19 cellular contexts compared by ENCODE assay signal in genomic region chr15:63368503-63368902, GRCh38. TPM values are rescaled to one million over a fixed set of nuclear protein-coding genes. Genes with fewer than 3 reads are reported as not detected.
DNase-seq lines count a peak whose midpoint lies in the region; ATAC-seq, FAIRE-seq and TF ChIP-seq lines count a peak whose summit lies in the region.
"Had no signal": no experiment of that assay in that cellular context is flagged by ENCODE, and none has a peak within 500 bp of the region (broad histone marks: within the 10 kb centered on the region; RNA-seq: fewer than 3 reads in every experiment).

No MANE protein-coding gene starts in this region.

- peaks cover 14% of the 10 kb centered on the region for H3K4me1 Mint-ChIP-seq in activated CD4-positive, alpha-beta memory T cell treated with anti-CD3 and anti-CD28 coated beads for 36 hours (ENCODE audit: low read depth)

- H3F3A ChIP-seq in SK-N-SH (replicated peaks; ENCODE audit: insufficient read depth), result peaks cover 26% of the 10 kb centered on the region

- H3K36me3 ChIP-seq in H7 (replicated peaks; ENCODE audit: control insufficient read depth, insufficient read depth, low read length) (no peaks in the 10 kb centered on the region), H1 (ENCODE audit: control insufficient read depth in 2 of 4, insufficient read depth in 4 of 4, low read length in 3 of 4) (no peaks in the 10 kb centered on the region), lower lobe of right lung (no peaks in the 10 kb centered on the region), stomach (no peaks in the 10 kb centered on the region), SK-N-SH (replicated peaks in 1 of 2; ENCODE audit: control insufficient read depth in 1 of 2, insufficient read depth in 2 of 2, low read length in 1 of 2) (no peaks in the 10 kb centered on the region)

- H3K36me3 Mint-ChIP-seq in activated CD4-positive, alpha-beta memory T cell treated with anti-CD3 and anti-CD28 coated beads for 36 hours, result no peaks in the 10 kb centered on the region
- H3K36me3 Mint-ChIP-seq: CD14-positive monocyte had no signal

- H3K23me2 ChIP-seq in H1 (ENCODE audit: low read depth, low read length), result no peaks in the 10 kb centered on the region

- no peak overlapping the region for H3K18ac ChIP-seq in H1 (ENCODE audit: extremely low read depth, low read length)

- H4K20me1 ChIP-seq in H1 (replicated peaks in 1 of 2; ENCODE audit: control insufficient read depth in 1 of 2, insufficient read depth in 2 of 2, low read length in 2 of 2) (no peaks in the 10 kb centered on the region), SK-N-SH (ENCODE audit: insufficient read depth) (no peaks in the 10 kb centered on the region)

- DNase-seq in H7, result peak; percentile 27
- DNase-seq in H1 (ENCODE audit: low read depth in 1 of 2, low spot score in 2 of 2), result no peak
- DNase-seq in lower lobe of right lung, result no peak
- DNase-seq in stomach, result no peak
- DNase-seq in activated CD4-positive, alpha-beta memory T cell treated with anti-CD3 and anti-CD28 coated beads for 36 hours, result no peak
- no peak for DNase-seq in NCI-H1436 (lab: John Stamatoyannopoulos, UW)
- no peak for DNase-seq in SK-N-SH
- DNase-seq: COR-L47, DMS153, NCI-H187 treated with DMSO at 0.1 percent for 48 hours, NCI-H345, SHP77 had no signal

- H3K9me3 Mint-ChIP-seq in activated CD4-positive, alpha-beta memory T cell treated with anti-CD3 and anti-CD28 coated beads for 36 hours, result no peaks in the 10 kb centered on the region

- H2BK5ac ChIP-seq in H1 (ENCODE audit: low read depth, low read length), result no peak overlapping the region

- H3K9me2 ChIP-seq in SK-N-SH, result no peaks in the 10 kb centered on the region

- H3K4me2 ChIP-seq in H1 (ENCODE audit: insufficient read depth in 1 of 2, low read depth in 2 of 2, low read length in 2 of 2) (no peak overlapping the region), SK-N-SH (no peak overlapping the region)

- ATAC-seq in lower lobe of right lung (no peak), GM19463 (IDR thresholded peaks at IDR 0.05; ENCODE audit: unreplicated experiment) (no peak)

- no peak for FAIRE-seq in H1 (lab: Jason Lieb, UNC)
- FAIRE-seq: GM12892, H54, HTR-8/SVneo, RCC 7860 had no signal

- H2AK5ac ChIP-seq in H1 (ENCODE audit: low read depth, low read length), result no peak overlapping the region

- no peak overlapping the region for H3K27ac Mint-ChIP-seq in activated CD4-positive, alpha-beta memory T cell treated with anti-CD3 and anti-CD28 coated beads for 36 hours
- H3K27ac Mint-ChIP-seq: CD14-positive monocyte had no signal

- POLR2A ChIA-PET in H1 (lab: Charles Lee; ENCODE audit: partially characterized antibody), result interaction anchor here (0.9 kb wide), 1 partner anchor 14 kb away, joined by 4 read pairs; the partner anchor contains the start of gene CA12
- POLR2A ChIA-PET in activated CD4-positive, alpha-beta memory T cell treated with anti-CD3 and anti-CD28 coated beads for 36 hours (lab: Charles Lee), result no interaction called here
- POLR2A ChIA-PET in SK-N-SH (lab: Yijun Ruan, JAX), result no interaction called here

- no peak for TF ChIP-seq CTCF in H1 (IDR thresholded peaks at IDR 0.05; ENCODE audit: control extremely low read depth in 1 of 3, insufficient read depth in 1 of 3, low read depth in 1 of 3, low read length in 3 of 3)
- TF ChIP-seq CTCF in lower lobe of right lung (IDR thresholded peaks at IDR 0.05), result no peak
- TF ChIP-seq CTCF in stomach (IDR thresholded peaks at IDR 0.05), result no peak
- no peak for TF ChIP-seq CTCF in SK-N-SH (IDR thresholded peaks at IDR 0.05)

- H3K9me3 ChIP-seq in H1 (ENCODE audit: insufficient read depth in 2 of 2, low read depth in 1 of 2, low read length in 1 of 2) (no peaks in the 10 kb centered on the region), lower lobe of right lung (no peaks in the 10 kb centered on the region), stomach (no peaks in the 10 kb centered on the region), SK-N-SH (no peaks in the 10 kb centered on the region)

- no peak overlapping the region for H2BK120ac ChIP-seq in H1 (replicated peaks; ENCODE audit: low read depth, low read length)

- peak overlapping the region; percentile 18 for H4K91ac ChIP-seq in H1 (replicated peaks; ENCODE audit: insufficient read length, low read length)

- H3K14ac ChIP-seq in H1 (ENCODE audit: insufficient read length), result no peak overlapping the region

- no peaks in the 10 kb centered on the region for H3K27me3 Mint-ChIP-seq in activated CD4-positive, alpha-beta memory T cell treated with anti-CD3 and anti-CD28 coated beads for 36 hours

- CTCF ChIA-PET in H1 (lab: Charles Lee; ENCODE audit: partially characterized antibody) (interaction anchor here (0.9 to 1.1 kb wide), 2 partner anchors 10 to 34 kb away, joined by 3 read pairs; no protein-coding TSS in a partner anchor), SK-N-SH (lab: Yijun Ruan, JAX) (interaction anchor here (1.1 kb wide), 1 partner anchor 67 kb away, joined by 3 read pairs; no protein-coding TSS in a partner anchor)
- CTCF ChIA-PET in activated CD4-positive, alpha-beta memory T cell treated with anti-CD3 and anti-CD28 coated beads for 36 hours (lab: Charles Lee), result interaction anchor here (2.1 kb wide), 1 partner anchor 321 kb away, joined by 5 read pairs; no protein-coding TSS in a partner anchor

- no peak overlapping the region for H4K5ac ChIP-seq in H1 (ENCODE audit: insufficient read length, low read depth, low read length)

- H3K9ac ChIP-seq in H1 (replicated peaks in 1 of 4; ENCODE audit: extremely low read depth in 1 of 4, low read depth in 3 of 4, low read length in 3 of 4) (no peak overlapping the region), SK-N-SH (no peak overlapping the region)

- H3K4me1 ChIP-seq in H1 (replicated peaks in 1 of 4; ENCODE audit: control insufficient read depth in 3 of 4, insufficient read depth in 4 of 4, low read length in 3 of 4) (peaks cover 0 to 10% (median 3%) of the 10 kb centered on the region in 4 experiments; a peak in 5 of 7 replicates), lower lobe of right lung (peaks cover 8% of the 10 kb centered on the region), stomach (peaks cover 36 to 73% (median 49%) of the 10 kb centered on the region in 4 donors), SK-N-SH (ENCODE audit: control insufficient read depth in 1 of 2, insufficient read depth in 2 of 2, low read depth in 1 of 2, low read length in 1 of 2) (peaks cover 13 to 33% of the 10 kb centered on the region in 2 experiments; a peak in 3 of 4 replicates)

- H3K4ac ChIP-seq in H1 (replicated peaks; ENCODE audit: insufficient read length, low read depth, low read length), result no peak overlapping the region

- H3K56ac ChIP-seq in H1 (replicated peaks; ENCODE audit: insufficient read length, low read depth, low read length), result no peak overlapping the region

- TF ChIP-seq POLR2A in H1 (IDR thresholded peaks at IDR 0.05; ENCODE audit: control extremely low read depth in 1 of 2, low read depth in 2 of 2, low read length in 2 of 2), result no peak
- no peak for TF ChIP-seq POLR2A in stomach (IDR thresholded peaks at IDR 0.05)

- 90% methylated on average over 7 of the region's 7 CpGs; no CpG with 5 or more reads in 1 of the 2 experiments for WGBS in H1 (ENCODE audit: extremely low coverage in 1 of 2, insufficient coverage in 1 of 2, insufficient read length in 1 of 2, insufficient replicate concordance in 2 of 2, low coverage in 1 of 2, low lambda C conversion rate in 2 of 2, missing lambda C conversion rate in 1 of 2), 2 experiments
- 83 to 93% (median 90%) methylated on average over 7 of the region's 7 CpGs for WGBS in stomach, 5 donors
- WGBS in SK-N-SH (ENCODE audit: low lambda C conversion rate), result 88% methylated on average over 4 of the region's 7 CpGs

- H2AFZ ChIP-seq in H1 (ENCODE audit: low read length), result no peak overlapping the region
- H2AFZ ChIP-seq in SK-N-SH (ENCODE audit: low read depth), result no peak overlapping the region

- H2BK15ac ChIP-seq in H1 (ENCODE audit: low read length), result no peak overlapping the region

- H3K4me3 ChIP-seq in H7 (ENCODE audit: insufficient read depth, low read depth, low read length) (no peak overlapping the region), H1 (ENCODE audit: extremely low read depth in 1 of 4, insufficient read depth in 2 of 4, low read depth in 3 of 4, low read length in 4 of 4) (no peak overlapping the region), lower lobe of right lung (no peak overlapping the region), stomach (no peak overlapping the region), SK-N-SH (ENCODE audit: low read depth in 2 of 2, low read length in 1 of 2) (no peak overlapping the region)

- H3K4me3 Mint-ChIP-seq in activated CD4-positive, alpha-beta memory T cell treated with anti-CD3 and anti-CD28 coated beads for 36 hours, result no peak overlapping the region
- H3K4me3 Mint-ChIP-seq: CD14-positive monocyte had no signal

- H3K27me3 ChIP-seq in H7 (ENCODE audit: control insufficient read depth, insufficient read depth, low read length) (no peaks in the 10 kb centered on the region), H1 (replicated peaks in 1 of 4; ENCODE audit: control insufficient read depth in 3 of 4, extremely low read depth in 1 of 4, insufficient read depth in 3 of 4, low read length in 3 of 4) (no peaks in the 10 kb centered on the region), lower lobe of right lung (ENCODE audit: low read depth) (no peaks in the 10 kb centered on the region), stomach (no peaks in the 10 kb centered on the region), SK-N-SH (ENCODE audit: insufficient read depth) (no peaks in the 10 kb centered on the region)

- TF ChIP-seq RAD21 in H1 (IDR thresholded peaks at IDR 0.05 in 1 of 2, conservative IDR thresholded peaks at IDR 0.05 in 1 of 2; ENCODE audit: low read depth in 2 of 2, low read length in 2 of 2) (no peak), SK-N-SH (IDR thresholded peaks at IDR 0.05; ENCODE audit: low read length) (no peak)

- TF ChIP-seq EP300 in H1 (IDR thresholded peaks at IDR 0.05; ENCODE audit: borderline replicate concordance in 1 of 2, low read depth in 2 of 2, low read length in 2 of 2) (no peak), stomach (IDR thresholded peaks at IDR 0.05) (no peak), SK-N-SH (IDR thresholded peaks at IDR 0.05; ENCODE audit: borderline replicate concordance in 1 of 2, low read depth in 1 of 2, low read length in 1 of 2) (no peak)

- intact Hi-C loops in lower lobe of right lung (cut with DNase I) (no loop called here), stomach (cut with DNase I; ENCODE audit: low total_unique reads) (no loop called here)
- intact Hi-C loops in activated CD4-positive, alpha-beta memory T cell treated with anti-CD3 and anti-CD28 coated beads for 36 hours (cut with micrococcal nuclease), result no loop called here

- no peak overlapping the region for H4K8ac ChIP-seq in H1 (ENCODE audit: extremely low read depth, insufficient read depth, low read length)

- no peak overlapping the region for H2BK20ac ChIP-seq in H1 (ENCODE audit: low read length)

- no peak overlapping the region for H3K27ac ChIP-seq in H1 (ENCODE audit: low read depth, low read length)
- peak overlapping the region; percentile 13 for H3K27ac ChIP-seq in lower lobe of right lung
- peak overlapping the region; percentile 44 to 89 (median 76) for H3K27ac ChIP-seq in stomach
- no peak overlapping the region for H3K27ac ChIP-seq in SK-N-SH (ENCODE audit: low read depth in 2 of 2, low read length in 1 of 2)
- H3K27ac ChIP-seq: HL-60 had no signal

- H3K23ac ChIP-seq in H1 (ENCODE audit: insufficient read length), result no peak overlapping the region

- H3K79me1 ChIP-seq in H1 (ENCODE audit: low read depth, low read length), result no peaks in the 10 kb centered on the region

- H3K79me2 ChIP-seq in H1 (ENCODE audit: control insufficient read depth in 1 of 2, insufficient read depth in 2 of 2, low read length in 2 of 2) (no peaks in the 10 kb centered on the region), SK-N-SH (ENCODE audit: insufficient read depth) (peaks cover 10% of the 10 kb centered on the region)

- no peak overlapping the region; the same call in 1 of the 2 replicates for H2BK12ac ChIP-seq in H1 (ENCODE audit: low read depth, low read length)

RNA-seq across cellular contexts. Expression of gene CA12, which starts 13.1 kb away (rescaled TPM):
- 0.70 and 1.9 TPM in 2 replicates for total RNA-seq in H7 (2014; rRNA removed; shearing (Covaris generic))
- 4.9 and 5.8 TPM in 2 replicates for total RNA-seq in H1 (2021; fragmentation: NEBNext Ultra II Directional; extraction: Animal tissue kit (Norgen Biotek cat#: 25700))
- polyA plus RNA-seq in H1 (2011; rRNA removed) (4.7 and 4.9 TPM in 2 replicates), stomach (10 to 100 TPM in 1 of 3 donors, 1 to 10 TPM in 1, under 1 TPM in 1; 0.46 to 22.8 (median 2.9) TPM), SK-N-SH (2012; rRNA removed) (39.4 and 44.3 TPM in 2 replicates)
- polyA plus RNA-seq in H1 (2011; cell fraction: cytosol; rRNA removed), result 4.5 TPM
- polyA plus RNA-seq in H1 (2011; cell fraction: nucleus; rRNA removed), result 12.7 TPM
- 3.7 to 4.7 TPM (median 4.6 TPM) in 4 replicates for polyA plus RNA-seq in H1 (2012, experiment 1 of 2)
- 1.3 TPM for polyA plus RNA-seq in H1 (2012, experiment 2 of 2)
- polyA plus RNA-seq in H1 (2013, experiment 1 of 2), result 3.8 TPM
- 4.6 TPM for polyA plus RNA-seq in H1 (2013, experiment 2 of 2)
- polyA minus RNA-seq in H1 (2011; rRNA and poly(A)+ RNA removed), result 4.5 and 5.8 TPM in 2 replicates
- 0.95 TPM for polyA minus RNA-seq in H1 (2011; cell fraction: cytosol; rRNA and poly(A)+ RNA removed)
- 5.2 TPM for polyA minus RNA-seq in H1 (2011; cell fraction: nucleus; rRNA and poly(A)+ RNA removed)
- total RNA-seq in lower lobe of right lung (4.9 TPM), stomach (10 to 100 TPM in 3 of 5 donors, 1 to 10 TPM in 2; 1.8 to 58.8 (median 12.5) TPM)
- under 1 TPM; 0.07 to 0.10 TPM for total RNA-seq in activated CD4-positive, alpha-beta memory T cell treated with anti-CD3 and anti-CD28 coated beads for 36 hours
- 32.6 and 41.3 TPM in 2 replicates for polyA plus RNA-seq in SK-N-SH (2012; cell fraction: cytosol; rRNA removed)
- polyA plus RNA-seq in SK-N-SH (2012; cell fraction: nucleus; rRNA removed), result 25.4 and 33.6 TPM in 2 replicates
- polyA plus RNA-seq: CD14-positive monocyte had no signal

Comparison
In these comparisons a context has a peak if more than half of its experiments do, and no peak if none do; other contexts are left out.
1. H3K27ac ChIP-seq: peak in lower lobe of right lung (single experiment) and stomach (5 of 5); none in H1 (single experiment) and SK-N-SH (0 of 2).